ENCODE assay signal across 19 cellular contexts in the genomic region with DNA sequence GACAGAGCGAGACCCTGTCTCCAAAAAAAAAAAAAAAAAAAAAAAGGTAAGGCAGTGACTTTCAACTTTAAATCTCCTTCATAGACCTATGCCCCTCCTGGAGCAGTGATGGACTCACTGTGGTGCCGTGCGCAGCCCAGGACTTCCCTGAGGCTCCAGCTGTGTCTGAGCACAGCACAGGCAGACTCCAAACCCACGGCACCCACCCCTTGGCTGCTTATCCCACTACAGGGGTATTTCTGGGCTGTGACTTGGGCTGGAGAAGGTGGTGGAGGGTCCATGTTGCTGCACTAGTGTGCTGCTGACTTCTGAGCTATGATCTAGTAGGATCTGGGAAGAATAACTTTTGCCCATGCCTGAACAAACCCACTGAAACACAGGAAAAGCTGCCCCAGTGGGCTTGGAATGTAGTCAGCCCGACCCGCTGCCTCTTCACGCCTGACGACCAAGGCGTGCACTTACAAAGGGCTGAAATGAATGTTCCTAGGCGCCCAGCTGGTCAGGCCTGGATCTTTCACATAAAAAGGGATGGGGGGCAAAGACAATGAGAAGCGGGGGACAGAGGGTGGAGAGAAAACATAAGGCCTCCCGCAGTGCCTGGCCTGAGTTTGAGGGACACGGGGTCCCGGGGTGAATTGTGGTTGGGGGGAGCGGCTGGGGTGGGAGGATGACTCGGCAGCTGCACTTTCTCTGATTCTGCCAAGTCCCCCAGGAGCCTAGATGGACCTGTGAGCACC.
"Had no signal": no experiment of that assay in that cellular context is flagged by ENCODE, and none has a peak within 500 bp of the region (broad histone marks: within the 10 kb centered on the region; RNA-seq: fewer than 3 reads in every experiment).

No MANE protein-coding gene starts in this region.

- H3K4me1 ChIP-seq: breast epithelium, gastrocnemius medialis, left ventricle myocardium inferior, parathyroid adenoma, suprapubic skin had no signal

- H2AFZ ChIP-seq: parathyroid adenoma had no signal

- H3K36me3 Mint-ChIP-seq: activated naive CD4-positive, alpha-beta T cell treated with anti-CD3 and anti-CD28 coated beads, Interleukin-2, amount 10 ng/mL, durations not matched to agents 7 days and 5 days had no signal

- H3K4me3 ChIP-seq: breast epithelium, coronary artery, gastrocnemius medialis, left ventricle myocardium inferior, suprapubic skin, upper lobe of right lung had no signal

- DNase-seq: activated CD4-positive, alpha-beta T cell treated with anti-CD3 and anti-CD28 coated beads, Interleukin-2, amount 50 U/mL, for 4 hours; activated naive CD4-positive, alpha-beta T cell treated with anti-CD3 and anti-CD28 coated beads, Interleukin-2, amount 10 ng/mL, durations not matched to agents 7 days and 5 days; activated T-cell treated with anti-CD3 and anti-CD28 coated beads, Interleukin-2, amount 50 U/mL, for 1 hour; effector CD4-positive, alpha-beta T cell; stimulated activated CD4-positive, alpha-beta T cell treated with anti-CD3 and anti-CD28 coated beads, Interleukin-1b, Interleukin-23, amount 100 ng/mL, for 48 hours; stimulated activated naive CD8-positive, alpha-beta T cell treated with anti-CD3 and anti-CD28 coated beads, Interleukin-15, amount 100 ng/mL, for 72 hours had no signal

- ATAC-seq: esophagus mucosa; gastrocnemius medialis; stimulated activated naive CD8-positive, alpha-beta T cell treated with anti-CD3 and anti-CD28 coated beads, Interleukin-15, amount 100 ng/mL, for 72 hours had no signal

- H3K36me3 ChIP-seq: breast epithelium, gastrocnemius medialis, left ventricle myocardium inferior, neutrophil, suprapubic skin, upper lobe of right lung had no signal

- FAIRE-seq: astrocyte had no signal

- H3K27ac ChIP-seq: breast epithelium, coronary artery, gastrocnemius medialis, left ventricle myocardium inferior, neutrophil, parathyroid adenoma, suprapubic skin, upper lobe of right lung, VCaP had no signal

- H3K9ac ChIP-seq: parathyroid adenoma had no signal

- H3K4me3 Mint-ChIP-seq: activated naive CD4-positive, alpha-beta T cell treated with anti-CD3 and anti-CD28 coated beads, Interleukin-2, amount 10 ng/mL, durations not matched to agents 7 days and 5 days; stimulated activated naive CD8-positive, alpha-beta T cell treated with anti-CD3 and anti-CD28 coated beads, Interleukin-15, amount 100 ng/mL, for 72 hours; T-helper 1 cell treated with Interleukin-12 subunit alpha and Interleukin-12 subunit beta and Interleukin-4 antibody, amounts not matched to agents 30 μg/mL and 1 μg/mL, for 36 hours had no signal

- H3K79me2 ChIP-seq: parathyroid adenoma had no signal

- H3K9me3 Mint-ChIP-seq: activated naive CD4-positive, alpha-beta T cell treated with anti-CD3 and anti-CD28 coated beads, Interleukin-2, amount 10 ng/mL, durations not matched to agents 7 days and 5 days; activated T-helper 2 cell treated with anti-CD3 and anti-CD28 coated beads, Interferon-gamma antibody, Interleukin-2, Interleukin-4, amounts not matched to agents 10 μg/mL and 5 μg/mL and 100 μg/mL, durations not matched to agents 14 hours and 24 hours and 36 hours; stimulated activated naive CD8-positive, alpha-beta T cell treated with anti-CD3 and anti-CD28 coated beads, Interleukin-15, amount 100 ng/mL, for 72 hours; T-helper 1 cell treated with Interleukin-12 subunit alpha and Interleukin-12 subunit beta and Interleukin-4 antibody, amounts not matched to agents 30 μg/mL and 1 μg/mL, for 36 hours had no signal

- H3K9me3 ChIP-seq: breast epithelium, gastrocnemius medialis, left ventricle myocardium inferior, neutrophil, suprapubic skin, upper lobe of right lung had no signal

- H3K27ac Mint-ChIP-seq: activated naive CD4-positive, alpha-beta T cell treated with anti-CD3 and anti-CD28 coated beads, Interleukin-2, amount 10 ng/mL, durations not matched to agents 7 days and 5 days; activated T-helper 2 cell treated with anti-CD3 and anti-CD28 coated beads, Interferon-gamma antibody, Interleukin-2, Interleukin-4, amounts not matched to agents 10 μg/mL and 5 μg/mL and 100 μg/mL, durations not matched to agents 14 hours and 24 hours and 36 hours; stimulated activated naive CD8-positive, alpha-beta T cell treated with anti-CD3 and anti-CD28 coated beads, Interleukin-15, amount 100 ng/mL, for 72 hours; T-helper 1 cell treated with Interleukin-12 subunit alpha and Interleukin-12 subunit beta and Interleukin-4 antibody, amounts not matched to agents 30 μg/mL and 1 μg/mL, for 36 hours had no signal

- H3K27me3 ChIP-seq: upper lobe of right lung had no signal
